In genomic region chrX:15915959-15916703, GRCh38 we compare ENCODE assay signal across 13 cellular contexts.
DNase-seq lines count a peak whose midpoint lies in the region; ATAC-seq, FAIRE-seq and TF ChIP-seq lines count a peak whose summit lies in the region.
"Had no signal": no experiment of that assay in that cellular context is flagged by ENCODE, and none has a peak within 500 bp of the region (broad histone marks: within the 10 kb centered on the region; RNA-seq: fewer than 3 reads in every experiment).

No MANE protein-coding gene starts in this region.

- DNase-seq in GF-D8 (lab: John Stamatoyannopoulos, UW) (peak; percentile 30), OCI-M1 (lab: John Stamatoyannopoulos, UW) (peak; percentile 75), endothelial cell of umbilical vein (ENCODE audit: low read depth, low spot score) (no peak), tibial nerve (ENCODE audit: low spot score in 2 of 2) (no peak), nucleus accumbens (lab: John Stamatoyannopoulos, UW) (no peak), RWPE1 (ENCODE audit: low spot score) (no peak)
- DNase-seq: NCI-H526 treated with DMSO at 0.1 percent for 48 hours, SHP77 had no signal

- TF ChIP-seq POLR2A in endothelial cell of umbilical vein (IDR thresholded peaks at IDR 0.05; ENCODE audit: low read depth, low read length): no peak
- no peak for TF ChIP-seq POLR2A in tibial nerve (IDR thresholded peaks at IDR 0.05)

- H2AFZ ChIP-seq in endothelial cell of umbilical vein (ENCODE audit: low read depth, low read length): peak overlapping the region; percentile 62

- H3K4me1 ChIP-seq in endothelial cell of umbilical vein (ENCODE audit: control insufficient read depth, extremely low read depth, insufficient read depth, low read length) (peaks cover 15% of the 10 kb centered on the region), neutrophil (ENCODE audit: control insufficient read depth in 1 of 2, insufficient read depth in 1 of 2, low read depth in 1 of 2, low read length in 1 of 2) (peaks cover 60 to 71% of the 10 kb centered on the region in 2 experiments), tibial nerve (no peaks in the 10 kb centered on the region)

- 49 to 63% methylated on average over 5 of the region's 5 CpGs for WGBS in tibial nerve, 2 donors

- H4K20me1 ChIP-seq in endothelial cell of umbilical vein (replicated peaks; ENCODE audit: control insufficient read depth, extremely low read depth, insufficient read depth, low read length): no peaks in the 10 kb centered on the region

- CTCF ChIA-PET in endothelial cell of umbilical vein (lab: Charles Lee): interaction anchor here (1.1 kb wide), 1 partner anchor 207 kb away, joined by 4 read pairs; the partner anchor contains the start of gene GRPR
- CTCF ChIA-PET in RWPE1 (lab: Yijun Ruan, JAX): no interaction called here

- H3K27me3 ChIP-seq in endothelial cell of umbilical vein (ENCODE audit: control insufficient read depth in 2 of 2, insufficient read depth in 2 of 2, low read length in 2 of 2) (peaks cover 2% of the 10 kb centered on the region in 2 experiments), neutrophil (no peaks in the 10 kb centered on the region), tibial nerve (peaks cover 0 to 6% of the 10 kb centered on the region in 2 donors)

- FAIRE-seq in endothelial cell of umbilical vein (lab: Jason Lieb, UNC): peak; percentile 82

- dilution Hi-C loops in endothelial cell of umbilical vein (cut with MboI; ENCODE audit: extremely low pct_ligation_motif_present, low sequenced_read_pairs): no loop called here

- no peaks in the 10 kb centered on the region for H3K9me1 ChIP-seq in endothelial cell of umbilical vein (replicated peaks; ENCODE audit: control insufficient read depth, extremely low read depth, insufficient read depth, low read length)

- no peak for TF ChIP-seq CTCF in endothelial cell of umbilical vein (IDR thresholded peaks at IDR 0.05; ENCODE audit: extremely low read depth in 1 of 2, insufficient read depth in 1 of 2, low read depth in 1 of 2, low read length in 2 of 2)
- no peak for TF ChIP-seq CTCF in neutrophil (IDR thresholded peaks at IDR 0.05)
- TF ChIP-seq CTCF in tibial nerve (IDR thresholded peaks at IDR 0.05): no peak
- no peak for TF ChIP-seq CTCF in RWPE1 (conservative IDR thresholded peaks at IDR 0.05; ENCODE audit: low read depth)

- H3K27ac ChIP-seq in endothelial cell of umbilical vein (ENCODE audit: insufficient read depth, low read depth, low read length) (peak overlapping the region; percentile 34), neutrophil (peak overlapping the region; percentile 59), tibial nerve (no peak overlapping the region), RWPE1 (no peak overlapping the region)

- POLR2A ChIA-PET in endothelial cell of umbilical vein (lab: Charles Lee): no interaction called here
- POLR2A ChIA-PET in RWPE1 (lab: Yijun Ruan, JAX; ENCODE audit: low non-redundant PET): no interaction called here

- intact Hi-C loops in endothelial cell of umbilical vein (cut with micrococcal nuclease): loop anchor here (2.0 kb wide), 1 partner anchor 61 kb away; the partner anchor contains the start of gene AP1S2

- H3K4me2 ChIP-seq in endothelial cell of umbilical vein (ENCODE audit: insufficient read depth, low read length): peak overlapping the region; percentile 58

- H3K9me3 ChIP-seq in endothelial cell of umbilical vein (replicated peaks; ENCODE audit: control insufficient read depth, insufficient read depth, low read length): no peaks in the 10 kb centered on the region
- H3K9me3 ChIP-seq in neutrophil: no peaks in the 10 kb centered on the region
- no peaks in the 10 kb centered on the region for H3K9me3 ChIP-seq in tibial nerve

- TF ChIP-seq EP300 in tibial nerve (IDR thresholded peaks at IDR 0.05): no peak

- H3K9ac ChIP-seq in endothelial cell of umbilical vein (replicated peaks; ENCODE audit: extremely low read depth, insufficient read depth, low read length): no peak overlapping the region

- H3K79me2 ChIP-seq in endothelial cell of umbilical vein (ENCODE audit: control insufficient read depth, insufficient read depth, low read length): no peaks in the 10 kb centered on the region

- ATAC-seq in HG02885 (IDR thresholded peaks at IDR 0.05; ENCODE audit: poor library complexity, unreplicated experiment): no peak
- ATAC-seq: HCT116, sciatic nerve, WTC11 had no signal

- no peak overlapping the region for H3K4me3 ChIP-seq in endothelial cell of umbilical vein (replicated peaks in 1 of 3; ENCODE audit: insufficient read depth in 1 of 3, low read depth in 1 of 3, low read length in 3 of 3)
- H3K4me3 ChIP-seq in neutrophil (ENCODE audit: low read depth in 1 of 2, low read length in 1 of 2): no peak overlapping the region
- no peak overlapping the region for H3K4me3 ChIP-seq in tibial nerve

- BruUV-seq in endothelial cell of umbilical vein (replicated peaks; lab: Mats Ljungman, UMichigan): no TSS peak

- H3K36me3 ChIP-seq in endothelial cell of umbilical vein (ENCODE audit: control insufficient read depth in 2 of 2, extremely low read depth in 1 of 2, insufficient read depth in 2 of 2, low read length in 2 of 2): no peaks in the 10 kb centered on the region
- H3K36me3 ChIP-seq in neutrophil: no peaks in the 10 kb centered on the region
- no peaks in the 10 kb centered on the region for H3K36me3 ChIP-seq in tibial nerve

TF ChIP-seq in endothelial cell of umbilical vein, 7 proteins besides CTCF, POLR2A, EP300 and RAD21:
- TF ChIP-seq GATA2 (IDR thresholded peaks at IDR 0.05; ENCODE audit: insufficient read depth, insufficient read length, low read depth, low read length) (no peak), MYC (IDR thresholded peaks at IDR 0.05; ENCODE audit: low read depth, low read length) (no peak), EZH2 (IDR thresholded peaks at IDR 0.05; ENCODE audit: borderline replicate concordance, low read depth, low read length, severe bottlenecking) (no peak), POLR2AphosphoS5 (IDR thresholded peaks at IDR 0.05; ENCODE audit: insufficient read depth, low read depth, low read length) (peak; percentile 49), MAX (IDR thresholded peaks at IDR 0.05; ENCODE audit: insufficient read depth, insufficient read length) (no peak), FOS (IDR thresholded peaks at IDR 0.05; ENCODE audit: borderline replicate concordance, insufficient read depth, low read length) (peak; percentile 33), JUN (IDR thresholded peaks at IDR 0.05; ENCODE audit: borderline replicate concordance, insufficient read depth, insufficient read length, low read depth) (no peak)
TF ChIP-seq in endothelial cell of umbilical vein: peak in this region for 2.

Comparison
In these comparisons a context has a peak if more than half of its experiments do, and no peak if none do; other contexts are left out.
1. DNase-seq: peak in GF-D8 (single experiment) and OCI-M1 (single experiment); none in endothelial cell of umbilical vein (single experiment), tibial nerve (0 of 2), nucleus accumbens (0 of 56) and RWPE1 (single experiment).
2. H3K27ac ChIP-seq: peak in endothelial cell of umbilical vein (single experiment) and neutrophil (single experiment); none in tibial nerve (0 of 4) and RWPE1 (single experiment).